ENCODE assay signal across 10 cellular contexts in genomic region chrX:129678881-129679195, GRCh38. TPM values are rescaled to one million over a fixed set of nuclear protein-coding genes. Genes with fewer than 3 reads are reported as not detected.
DNase-seq lines count a peak whose midpoint lies in the region; ATAC-seq and TF ChIP-seq lines count a peak whose summit lies in the region.
"Had no signal": no experiment of that assay in that cellular context is flagged by ENCODE, and none has a peak within 500 bp of the region (broad histone marks: within the 10 kb centered on the region; RNA-seq: fewer than 3 reads in every experiment).

No MANE protein-coding gene starts in this region.

- DNase-seq in T-helper 2 cell treated with Interferon-gamma antibody and Interleukin-4, amounts not matched to agents 5 μg/mL and 100 μg/mL, for 36 hours (ENCODE audit: low spot score): no peak
- DNase-seq in T-helper 2 cell (no peak), substantia nigra (lab: John Stamatoyannopoulos, UW) (no peak), HCEC 1CT (no peak)
- DNase-seq: NCI-H82 had no signal

- H3F3A ChIP-seq in SU-DHL-6 (ENCODE audit: insufficient read depth): no peaks in the 10 kb centered on the region

- H3K4me2 ChIP-seq in SU-DHL-6 (ENCODE audit: low read depth, low read length, poor library complexity, severe bottlenecking): peak overlapping the region; percentile 78

- H2AFZ ChIP-seq in SU-DHL-6 (ENCODE audit: low read depth, low read length, severe bottlenecking): peak overlapping the region; percentile 99

- WGBS in gastroesophageal sphincter (ENCODE audit: low coverage in 1 of 2), 2 donors: 36% methylated on average over 4 of the region's 4 CpGs; no CpG with 5 or more reads in 1 of the 2 donors

- TF ChIP-seq CTCF in SU-DHL-6 (IDR thresholded peaks at IDR 0.05; ENCODE audit: insufficient read depth, low read length, poor library complexity, severe bottlenecking) (no peak), gastroesophageal sphincter (IDR thresholded peaks at IDR 0.05) (no peak)

- H3K4me3 Mint-ChIP-seq in T-helper 2 cell treated with Interferon-gamma antibody and Interleukin-4, amounts not matched to agents 5 μg/mL and 100 μg/mL, for 36 hours: peak overlapping the region; percentile 57

- ATAC-seq in gastroesophageal sphincter: no peak
- ATAC-seq in HG02763 (IDR thresholded peaks at IDR 0.05; ENCODE audit: unreplicated experiment): no peak
- ATAC-seq in GM18498 (IDR thresholded peaks at IDR 0.05; ENCODE audit: unreplicated experiment): no peak

- H3K4me3 ChIP-seq in SU-DHL-6 (ENCODE audit: insufficient read depth, low read length, poor library complexity, severe bottlenecking): peak overlapping the region; percentile 49
- peak overlapping the region; percentile 40 to 51 for H3K4me3 ChIP-seq in gastroesophageal sphincter

- H3K36me3 ChIP-seq in SU-DHL-6 (ENCODE audit: low read length) (no peaks in the 10 kb centered on the region), gastroesophageal sphincter (no peaks in the 10 kb centered on the region)

- H3K27me3 Mint-ChIP-seq in T-helper 2 cell treated with Interferon-gamma antibody and Interleukin-4, amounts not matched to agents 5 μg/mL and 100 μg/mL, for 36 hours (ENCODE audit: low read depth): peaks cover 14% of the 10 kb centered on the region

- H3K9me2 ChIP-seq in SU-DHL-6 (replicated peaks; ENCODE audit: insufficient read depth, low read length): no peaks in the 10 kb centered on the region

- H3K4me1 Mint-ChIP-seq in T-helper 2 cell treated with Interferon-gamma antibody and Interleukin-4, amounts not matched to agents 5 μg/mL and 100 μg/mL, for 36 hours (ENCODE audit: low read depth): peaks cover 7% of the 10 kb centered on the region

- H3K9ac ChIP-seq in SU-DHL-6 (ENCODE audit: low read length): peak overlapping the region; percentile 64

- H4K20me1 ChIP-seq in SU-DHL-6 (ENCODE audit: low read depth, low read length): no peaks in the 10 kb centered on the region

- H3K27me3 ChIP-seq in SU-DHL-6 (ENCODE audit: low read length) (no peaks in the 10 kb centered on the region), gastroesophageal sphincter (no peaks in the 10 kb centered on the region)

- H3K27ac ChIP-seq in SU-DHL-6 (ENCODE audit: low read depth, low read length) (no peak overlapping the region), gastroesophageal sphincter (peak overlapping the region; percentile 34 to 84 (median 82)), substantia nigra (ENCODE audit: low read depth, low read length, poor library complexity, severe bottlenecking) (peak overlapping the region; percentile 74)
- H3K27ac ChIP-seq: C4-2B had no signal

- H3K9me3 Mint-ChIP-seq in T-helper 2 cell treated with Interferon-gamma antibody and Interleukin-4, amounts not matched to agents 5 μg/mL and 100 μg/mL, for 36 hours: no peaks in the 10 kb centered on the region

- H3K79me2 ChIP-seq in SU-DHL-6 (ENCODE audit: insufficient read depth, low read length): no peaks in the 10 kb centered on the region

- no peak for TF ChIP-seq POLR2A in gastroesophageal sphincter (IDR thresholded peaks at IDR 0.05)

- no peaks in the 10 kb centered on the region for H3K36me3 Mint-ChIP-seq in T-helper 2 cell treated with Interferon-gamma antibody and Interleukin-4, amounts not matched to agents 5 μg/mL and 100 μg/mL, for 36 hours (ENCODE audit: low read depth)

- no peaks in the 10 kb centered on the region for H3K9me3 ChIP-seq in SU-DHL-6 (ENCODE audit: insufficient read depth, low read length)
- no peaks in the 10 kb centered on the region for H3K9me3 ChIP-seq in gastroesophageal sphincter

- TF ChIP-seq EP300 in gastroesophageal sphincter (IDR thresholded peaks at IDR 0.05): no peak

- peaks cover 0 to 9% (median 0%) of the 10 kb centered on the region in 3 donors for H3K4me1 ChIP-seq in gastroesophageal sphincter

- no peak overlapping the region for H3K27ac Mint-ChIP-seq in T-helper 2 cell treated with Interferon-gamma antibody and Interleukin-4, amounts not matched to agents 5 μg/mL and 100 μg/mL, for 36 hours

RNA-seq across cellular contexts. Expression of gene APLN, which starts 24.1 kb away (rescaled TPM):
- total RNA-seq in gastroesophageal sphincter: 1 to 10 TPM in 3 of 4 donors, under 1 TPM in 1; 0.78 to 2.3 (median 1.2) TPM

RNA-seq across cellular contexts. Expression of gene XPNPEP2, which starts 59.9 kb away (rescaled TPM):
- 10 to 100 TPM in 1 of 4 donors, 1 to 10 TPM in 2, under 1 TPM in 1; 0.93 to 11.2 (median 6.5) TPM for total RNA-seq in gastroesophageal sphincter
